1 cellular context compared by ENCODE assay signal in genomic region chr4:81421346-81422218, GRCh38.
A peak's percentile ranks its signal among the peaks of the same experiment; 100 is the strongest.
TF ChIP-seq lines count a peak whose summit lies in the region.

No MANE protein-coding gene starts in this region.

TF ChIP-seq in K562, 482 proteins besides CTCF, POLR2A, EP300 and RAD21 (continued from another document and continues in another):
- TF ChIP-seq ZNF407 (IDR thresholded peaks at IDR 0.05; ENCODE audit: low read depth) = no peak
- no peak for TF ChIP-seq SRSF3 (IDR thresholded peaks at IDR 0.05; ENCODE audit: insufficient read depth, low read length)
- peak in 1 of 2 experiments; percentile 87; a peak in 2 of 3 replicates for TF ChIP-seq CBX3 (IDR thresholded peaks at IDR 0.05; ENCODE audit: borderline replicate concordance in 1 of 2, low read length in 2 of 2)
- no peak for TF ChIP-seq KLF13 (tag; IDR thresholded peaks at IDR 0.05; ENCODE audit: borderline replicate concordance, low read depth)
- no peak for TF ChIP-seq LARP7 (IDR thresholded peaks at IDR 0.05)
- TF ChIP-seq JUN (IDR thresholded peaks at IDR 0.05; ENCODE audit: borderline replicate concordance, low read depth, low read length) = peak; percentile 98
- TF ChIP-seq JUN (CRISPR knock-in tag; IDR thresholded peaks at IDR 0.05; ENCODE audit: borderline replicate concordance) = no peak
- TF ChIP-seq CHD7 (IDR thresholded peaks at IDR 0.05; ENCODE audit: low read depth, low read length) = no peak
- no peak for TF ChIP-seq ZC3H8 (IDR thresholded peaks at IDR 0.05)
- TF ChIP-seq SPI1 (IDR thresholded peaks at IDR 0.05; ENCODE audit: borderline replicate concordance, low read depth, low read length) = peak; percentile 98
- TF ChIP-seq SETDB1 (IDR thresholded peaks at IDR 0.05; ENCODE audit: low read length) = no peak
- TF ChIP-seq FOXM1 (IDR thresholded peaks at IDR 0.05; ENCODE audit: low read depth) = peak; percentile 76
- no peak for TF ChIP-seq FOXM1 (CRISPR knock-in tag; IDR thresholded peaks at IDR 0.05; ENCODE audit: low read depth)
- TF ChIP-seq ZNF696 (CRISPR knock-in tag; conservative IDR thresholded peaks at IDR 0.05) = no peak
- TF ChIP-seq PREB (CRISPR knock-in tag; IDR thresholded peaks at IDR 0.05) = no peak
- TF ChIP-seq ZNF277 (CRISPR knock-in tag; IDR thresholded peaks at IDR 0.05; ENCODE audit: borderline replicate concordance) = no peak
- no peak for TF ChIP-seq KAT8 (IDR thresholded peaks at IDR 0.05; ENCODE audit: low read depth)
- no peak for TF ChIP-seq ZKSCAN3 (CRISPR knock-in tag; IDR thresholded peaks at IDR 0.05)
- TF ChIP-seq ZBTB12 (CRISPR knock-in tag; IDR thresholded peaks at IDR 0.05) = no peak
- no peak for TF ChIP-seq SIN3A (IDR thresholded peaks at IDR 0.05; ENCODE audit: borderline replicate concordance in 2 of 2, control insufficient read depth in 1 of 2, low read depth in 2 of 2, low read length in 2 of 2)
- peak; percentile 93 for TF ChIP-seq NCOR1 (IDR thresholded peaks at IDR 0.05)
- no peak for TF ChIP-seq ZNF408 (CRISPR knock-in tag; IDR thresholded peaks at IDR 0.05; ENCODE audit: low read depth)
- TF ChIP-seq TAL1 (IDR thresholded peaks at IDR 0.05) = peak; percentile 89
- no peak for TF ChIP-seq ZNF668 (CRISPR knock-in tag; IDR thresholded peaks at IDR 0.05)
- TF ChIP-seq HMG20A (CRISPR knock-in tag; conservative IDR thresholded peaks at IDR 0.05) = no peak
- TF ChIP-seq MTA1 (IDR thresholded peaks at IDR 0.05; ENCODE audit: borderline replicate concordance) = no peak
- no peak for TF ChIP-seq HOXB6 (CRISPR knock-in tag; IDR thresholded peaks at IDR 0.05; ENCODE audit: borderline replicate concordance)
- TF ChIP-seq RB1 (IDR thresholded peaks at IDR 0.05; ENCODE audit: low read depth) = no peak
- TF ChIP-seq ZNF124 (CRISPR knock-in tag; IDR thresholded peaks at IDR 0.05) = no peak
- no peak for TF ChIP-seq EZH2 (IDR thresholded peaks at IDR 0.05; ENCODE audit: borderline replicate concordance, low read depth, low read length)
- TF ChIP-seq WHSC1 (IDR thresholded peaks at IDR 0.05; ENCODE audit: low read length) = no peak
